Comparison of ENCODE assay signal across 9 cellular contexts in genomic region chr15:64883097-64883581, GRCh38. TPM values are rescaled to one million over a fixed set of nuclear protein-coding genes. Genes with fewer than 3 reads are reported as not detected.
DNase-seq lines count a peak whose midpoint lies in the region; ATAC-seq, FAIRE-seq and TF ChIP-seq lines count a peak whose summit lies in the region.
"Had no signal": no experiment of that assay in that cellular context is flagged by ENCODE, and none has a peak within 500 bp of the region (broad histone marks: within the 10 kb centered on the region; RNA-seq: fewer than 3 reads in every experiment).

No MANE protein-coding gene starts in this region.

- FAIRE-seq in GM12878 (lab: Jason Lieb, UNC), result peak; percentile 66

- CTCF ChIA-PET in GM12878 (lab: Yijun Ruan, JAX), result interaction anchor here (0.7 to 5.7 kb wide), 8 partner anchors 8 to 73 kb away, joined by 3 to 72 read pairs (median 6); no protein-coding TSS in a partner anchor

- POLR2A ChIA-PET in GM12878 (lab: Charles Lee), result interaction anchor here (0.5 to 5.3 kb wide), 13 partner anchors 10 to 536 kb away, joined by 3 to 136 read pairs (median 5); no protein-coding TSS in a partner anchor

- TF ChIP-seq CTCF in GM12878 (IDR thresholded peaks at IDR 0.05 in 2 of 3, conservative IDR thresholded peaks at IDR 0.05 in 1 of 3; ENCODE audit: control insufficient read depth in 2 of 3, extremely low read depth in 1 of 3, insufficient read depth in 1 of 3, low read depth in 3 of 3, low read length in 3 of 3), result no peak

- H3K9me3 ChIP-seq in GM12878 (replicated peaks; ENCODE audit: control insufficient read depth, insufficient read depth, low read length), result no peaks in the 10 kb centered on the region

- H3K27ac Mint-ChIP-seq in natural killer cell treated with Interleukin-12 subunit alpha and Interleukin-12 subunit beta and Interleukin-15 and Interleukin-18, amount 100 ng/mL, for 72 hours, result peak overlapping the region; percentile 86 to 88

- H3K79me2 ChIP-seq in GM12878 (ENCODE audit: control insufficient read depth, insufficient read depth, low read length), result no peaks in the 10 kb centered on the region

- DNase-seq in NK-92 treated with Interleukin-12 subunit alpha and Interleukin-12 subunit beta, amount 100 ng/mL, for 24 hours (lab: John Stamatoyannopoulos, UW), result peak; percentile 35
- DNase-seq in NK-92 (lab: John Stamatoyannopoulos, UW; ENCODE audit: unreplicated experiment) (no peak), Kasumi-1 (lab: John Stamatoyannopoulos, UW) (peak; percentile 61 to 75), GM12878 (ENCODE audit: low read depth, low spot score) (peak; percentile 83), AG20443 (ENCODE audit: low spot score) (no peak), HuH-7 (ENCODE audit: low spot score) (no peak)
- peak; percentile 69 for DNase-seq in natural killer cell treated with Interleukin-12 subunit alpha and Interleukin-12 subunit beta and Interleukin-15 and Interleukin-18, amount 100 ng/mL, for 72 hours (ENCODE audit: low spot score)
- DNase-seq in effector CD4-positive, alpha-beta T cell, result no peak

- H3K27ac ChIP-seq in GM12878 (ENCODE audit: control insufficient read depth, insufficient read depth), result peak overlapping the region; percentile 85
- H3K27ac ChIP-seq: 22Rv1 had no signal

- H3K36me3 Mint-ChIP-seq in natural killer cell treated with Interleukin-12 subunit alpha and Interleukin-12 subunit beta and Interleukin-15 and Interleukin-18, amount 100 ng/mL, for 72 hours, result no peaks in the 10 kb centered on the region

- H3K4me2 ChIP-seq in GM12878 (ENCODE audit: control insufficient read depth, insufficient read depth), result peak overlapping the region; percentile 67

- in situ Hi-C loops in GM12878 (cut with MboI), result loop anchor here (25.0 kb wide), 1 partner anchor 1396 kb away; no protein-coding TSS in a partner anchor

- no peaks in the 10 kb centered on the region for H3K9me3 Mint-ChIP-seq in natural killer cell treated with Interleukin-12 subunit alpha and Interleukin-12 subunit beta and Interleukin-15 and Interleukin-18, amount 100 ng/mL, for 72 hours

- RAD21 ChIA-PET in GM12878 (lab: Charles Lee; ENCODE audit: unreplicated experiment), result interaction anchor here (1.0 to 5.3 kb wide), 12 partner anchors 8 to 72 kb away, joined by 3 to 128 read pairs (median 6); partner anchors contain the start of gene PIF1

- SMC1A ChIA-PET in GM12878 (lab: Charles Lee; ENCODE audit: uncharacterized antibody, unreplicated experiment), result interaction anchor here (0.6 to 5.6 kb wide), 17 partner anchors 10 to 935 kb away, joined by 3 to 118 read pairs (median 4); partner anchors contain the start of gene TRIP4

- H4K20me1 ChIP-seq in GM12878 (ENCODE audit: control insufficient read depth, insufficient read depth), result no peaks in the 10 kb centered on the region

- H3K4me3 ChIP-seq in GM12878, result no peak overlapping the region

- H3K27me3 Mint-ChIP-seq in natural killer cell treated with Interleukin-12 subunit alpha and Interleukin-12 subunit beta and Interleukin-15 and Interleukin-18, amount 100 ng/mL, for 72 hours, result no peaks in the 10 kb centered on the region

- peaks cover 30% of the 10 kb centered on the region for H3K4me1 ChIP-seq in GM12878 (ENCODE audit: control insufficient read depth, insufficient read depth, low read length)

- H3K4me3 Mint-ChIP-seq in natural killer cell treated with Interleukin-12 subunit alpha and Interleukin-12 subunit beta and Interleukin-15 and Interleukin-18, amount 100 ng/mL, for 72 hours, result peak overlapping the region; percentile 89

- peaks cover 24 to 33% of the 10 kb centered on the region in 2 donors for H3K4me1 Mint-ChIP-seq in natural killer cell treated with Interleukin-12 subunit alpha and Interleukin-12 subunit beta and Interleukin-15 and Interleukin-18, amount 100 ng/mL, for 72 hours (ENCODE audit: low read depth in 2 of 2)

- TF ChIP-seq EP300 in GM12878 (IDR thresholded peaks at IDR 0.05; ENCODE audit: borderline replicate concordance in 1 of 2, control insufficient read depth in 1 of 2, low read depth in 2 of 2, low read length in 2 of 2), result no peak

- no peaks in the 10 kb centered on the region for H3K27me3 ChIP-seq in GM12878 (replicated peaks in 1 of 2; ENCODE audit: control insufficient read depth in 2 of 2, insufficient read depth in 2 of 2, low read length in 1 of 2)

- H2AFZ ChIP-seq in GM12878 (ENCODE audit: control insufficient read depth, low read depth, low read length), result peak overlapping the region; percentile 40

- no peaks in the 10 kb centered on the region for H3K36me3 ChIP-seq in GM12878 (ENCODE audit: control insufficient read depth in 2 of 2, insufficient read depth in 2 of 2, low read length in 1 of 2)

- intact Hi-C loops in GM12878 (cut with micrococcal nuclease; ENCODE audit: unreplicated experiment), result no loop called here

- peak; percentile 83 for ATAC-seq in GM12878
- ATAC-seq in natural killer cell treated with Interleukin-12 subunit alpha and Interleukin-12 subunit beta and Interleukin-15 and Interleukin-18, amount 100 ng/mL, for 72 hours, result peak; percentile 84 to 91

- H3K9ac ChIP-seq in GM12878 (ENCODE audit: control insufficient read depth, insufficient read depth, low read length), result peak overlapping the region; percentile 47

- TSS peak; percentile 79 for BruUV-seq in GM12878 (replicated peaks; lab: Mats Ljungman, UMichigan)

- TF ChIP-seq RAD21 in GM12878 (IDR thresholded peaks at IDR 0.05; ENCODE audit: insufficient read depth, low read depth, low read length), result no peak

- 2% methylated on average over 5 of the region's 5 CpGs for WGBS in GM12878 (ENCODE audit: insufficient coverage, insufficient replicate concordance, low lambda C conversion rate, missing lambda C conversion rate)

- TF ChIP-seq POLR2A in GM12878 (IDR thresholded peaks at IDR 0.05; ENCODE audit: low read depth, low read length), result peak; percentile 29; the same call in 1 of the 2 replicates

TF ChIP-seq in GM12878, 131 proteins besides CTCF, POLR2A, EP300 and RAD21 (continues in another document):
- no peak for TF ChIP-seq DPF2 (IDR thresholded peaks at IDR 0.05)

RNA-seq across cellular contexts. Expression of gene ANKDD1A, which starts 28.6 kb away (rescaled TPM):
- total RNA-seq in GM12878 (2013; cell fraction: nucleolus; rRNA removed), result 14.8 and 17.5 TPM in 2 replicates
- total RNA-seq in GM12878 (2014; rRNA removed) (3.9 and 5.3 TPM in 2 replicates), GM12878 (2014; rRNA removed; fragmentation: Illumina TruSeq; extraction: Trizol) (2.3 and 2.6 TPM in 2 replicates), GM12878 (2021) (4.4 and 4.5 TPM in 2 replicates)
- polyA plus RNA-seq in GM12878 (2011; ENCODE audit: low read depth), result 2.0 TPM
- polyA plus RNA-seq in GM12878 (2011; rRNA removed) (3.1 and 3.7 TPM in 2 replicates), GM12878 (2014; fragmentation: Illumina TruSeq; extraction: Trizol) (2.5 and 3.3 TPM in 2 replicates), GM12878 (2014; fragmentation: Nextera tagmentation; extraction: Ambion mirVana) (1 to 10 TPM; 1.5 to 2.5 TPM), GM12878 (2014; rRNA removed) (5.9 and 6.6 TPM in 2 replicates), GM12878 (2016; fragmentation: Nextera tagmentation; extraction: Ambion mirVana) (1 to 10 TPM; 4.5 to 4.8 TPM)
- 3.5 and 3.6 TPM in 2 replicates for polyA plus RNA-seq in GM12878 (2011; cell fraction: cytosol; rRNA removed)
- polyA plus RNA-seq in GM12878 (2011; cell fraction: nucleus; rRNA removed), result 11.4 and 11.8 TPM in 2 replicates
- 2.8 and 3.2 TPM in 2 replicates for polyA plus RNA-seq in GM12878 (2012)
- 3.4 and 4.6 TPM in 2 replicates for polyA minus RNA-seq in GM12878 (2011; rRNA and poly(A)+ RNA removed)
- 1.1 and 1.2 TPM in 2 replicates for polyA minus RNA-seq in GM12878 (2011; cell fraction: cytosol; rRNA and poly(A)+ RNA removed)
- 4.4 and 5.8 TPM in 2 replicates for polyA minus RNA-seq in GM12878 (2011; cell fraction: nucleus; rRNA and poly(A)+ RNA removed)
- total RNA-seq in natural killer cell treated with Interleukin-12 subunit alpha and Interleukin-12 subunit beta and Interleukin-15 and Interleukin-18, amount 100 ng/mL, for 72 hours, result 1 to 10 TPM; 3.1 to 5.0 TPM

RNA-seq across cellular contexts. Expression of gene PLEKHO2, which starts 41.4 kb away (rescaled TPM):
- total RNA-seq in GM12878 (2013; cell fraction: nucleolus; rRNA removed), result 20.0 and 20.1 TPM in 2 replicates
- 21.5 and 21.6 TPM in 2 replicates for total RNA-seq in GM12878 (2014; rRNA removed)
- total RNA-seq in GM12878 (2014; rRNA removed; fragmentation: Illumina TruSeq; extraction: Trizol), result 14.6 and 15.5 TPM in 2 replicates
- 25.4 and 25.6 TPM in 2 replicates for total RNA-seq in GM12878 (2021)
- polyA plus RNA-seq in GM12878 (2011; ENCODE audit: low read depth), result 10.2 TPM
- 11.2 and 19.4 TPM in 2 replicates for polyA plus RNA-seq in GM12878 (2011; rRNA removed)
- 24.1 and 29.2 TPM in 2 replicates for polyA plus RNA-seq in GM12878 (2011; cell fraction: cytosol; rRNA removed)
- 23.2 and 25.9 TPM in 2 replicates for polyA plus RNA-seq in GM12878 (2011; cell fraction: nucleus; rRNA removed)
- polyA plus RNA-seq in GM12878 (2012), result 19.2 and 20.3 TPM in 2 replicates
- polyA plus RNA-seq in GM12878 (2014; fragmentation: Illumina TruSeq; extraction: Trizol), result 12.1 and 19.5 TPM in 2 replicates
- 1 to 10 TPM; 1.4 to 3.1 TPM for polyA plus RNA-seq in GM12878 (2014; fragmentation: Nextera tagmentation; extraction: Ambion mirVana)
- 19.8 and 22.9 TPM in 2 replicates for polyA plus RNA-seq in GM12878 (2014; rRNA removed)
- 10 to 100 TPM; 22.3 to 22.4 TPM for polyA plus RNA-seq in GM12878 (2016; fragmentation: Nextera tagmentation; extraction: Ambion mirVana)
- 15.3 and 28.9 TPM in 2 replicates for polyA minus RNA-seq in GM12878 (2011; rRNA and poly(A)+ RNA removed)
- 8.3 and 9.5 TPM in 2 replicates for polyA minus RNA-seq in GM12878 (2011; cell fraction: cytosol; rRNA and poly(A)+ RNA removed)
- 5.9 and 10.8 TPM in 2 replicates for polyA minus RNA-seq in GM12878 (2011; cell fraction: nucleus; rRNA and poly(A)+ RNA removed)
- total RNA-seq in natural killer cell treated with Interleukin-12 subunit alpha and Interleukin-12 subunit beta and Interleukin-15 and Interleukin-18, amount 100 ng/mL, for 72 hours, result 10 to 100 TPM; 31.2 to 47.2 TPM

RNA-seq across cellular contexts. Expression of gene PIF1, which starts 57.7 kb away (rescaled TPM):
- total RNA-seq in GM12878 (2013; cell fraction: nucleolus; rRNA removed), result 90.7 and 116 TPM in 2 replicates
- total RNA-seq in GM12878 (2014; rRNA removed) (42.8 and 43.9 TPM in 2 replicates), GM12878 (2014; rRNA removed; fragmentation: Illumina TruSeq; extraction: Trizol) (21.0 and 22.6 TPM in 2 replicates), GM12878 (2021) (36.9 and 39.5 TPM in 2 replicates)
- 7.2 TPM for polyA plus RNA-seq in GM12878 (2011; ENCODE audit: low read depth)
- polyA plus RNA-seq in GM12878 (2011; rRNA removed) (52.9 and 68.9 TPM in 2 replicates), GM12878 (2014; fragmentation: Illumina TruSeq; extraction: Trizol) (18.3 and 36.5 TPM in 2 replicates), GM12878 (2014; fragmentation: Nextera tagmentation; extraction: Ambion mirVana) (1 to 10 TPM; 3.7 to 7.2 TPM), GM12878 (2014; rRNA removed) (64.0 and 69.2 TPM in 2 replicates), GM12878 (2016; fragmentation: Nextera tagmentation; extraction: Ambion mirVana) (10 to 100 TPM; 28.7 to 33.4 TPM)
- polyA plus RNA-seq in GM12878 (2011; cell fraction: cytosol; rRNA removed), result 71.9 and 108 TPM in 2 replicates
- polyA plus RNA-seq in GM12878 (2011; cell fraction: nucleus; rRNA removed), result 271 and 281 TPM in 2 replicates
- polyA plus RNA-seq in GM12878 (2012), result 27.1 and 32.1 TPM in 2 replicates
- polyA minus RNA-seq in GM12878 (2011; rRNA and poly(A)+ RNA removed), result 21.3 and 51.3 TPM in 2 replicates
- polyA minus RNA-seq in GM12878 (2011; cell fraction: cytosol; rRNA and poly(A)+ RNA removed), result 23.0 and 29.8 TPM in 2 replicates
- polyA minus RNA-seq in GM12878 (2011; cell fraction: nucleus; rRNA and poly(A)+ RNA removed), result 41.1 and 67.6 TPM in 2 replicates
- total RNA-seq in natural killer cell treated with Interleukin-12 subunit alpha and Interleukin-12 subunit beta and Interleukin-15 and Interleukin-18, amount 100 ng/mL, for 72 hours, result 10 to 100 TPM; 24.7 to 91.9 TPM

Comparison
In these comparisons a context has a peak if more than half of its experiments do, and no peak if none do; other contexts are left out.
1. DNase-seq: peak in NK-92 treated with Interleukin-12 subunit alpha and Interleukin-12 subunit beta, amount 100 ng/mL, for 24 hours (single experiment), Kasumi-1 (2 of 2), GM12878 (single experiment) and natural killer cell treated with Interleukin-12 subunit alpha and Interleukin-12 subunit beta and Interleukin-15 and Interleukin-18, amount 100 ng/mL, for 72 hours (single experiment); none in NK-92 (single experiment), effector CD4-positive, alpha-beta T cell (single experiment), AG20443 (single experiment) and HuH-7 (single experiment).